Comparison of ENCODE assay signal across 28 cellular contexts in the genomic region with DNA sequence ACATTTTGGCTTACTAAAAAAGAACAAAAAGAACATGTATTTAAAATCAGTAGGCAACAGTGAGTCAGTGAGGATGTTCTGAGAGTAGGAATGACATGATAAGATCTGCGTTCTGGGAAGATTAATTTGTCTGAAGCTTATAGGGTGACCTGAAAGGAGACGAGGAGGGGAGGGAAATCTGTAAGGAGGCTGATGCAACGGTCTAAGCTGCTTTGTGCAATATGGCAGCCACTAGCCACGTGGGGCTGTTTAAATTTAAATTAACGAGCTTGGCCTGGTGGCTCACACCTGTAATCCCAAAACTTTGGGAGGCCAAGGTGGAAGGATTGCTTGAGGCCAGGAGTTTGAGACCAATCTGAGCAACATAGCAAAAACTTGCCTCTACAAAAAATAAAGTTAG.
"Had no signal": no experiment of that assay in that cellular context is flagged by ENCODE, and none has a peak within 500 bp of the region (broad histone marks: within the 10 kb centered on the region; RNA-seq: fewer than 3 reads in every experiment).

No MANE protein-coding gene starts in this region.

- H3K9ac ChIP-seq: neural progenitor cell, parathyroid adenoma had no signal

- H3K4me3 ChIP-seq: coronary artery, esophagus squamous epithelium, lung, mucosa of descending colon, neural progenitor cell, smooth muscle cell, stomach, thyroid gland, upper lobe of left lung had no signal

- FAIRE-seq: endothelial cell of umbilical vein, kidney, urothelium cell line had no signal

- H3K27me3 ChIP-seq: neural progenitor cell, stomach, thyroid gland, upper lobe of left lung had no signal

- ATAC-seq: left lobe of liver; mucosa of descending colon; naive thymus-derived CD4-positive, alpha-beta T cell; sciatic nerve had no signal

- H2AFZ ChIP-seq: neural progenitor cell, parathyroid adenoma had no signal

- H3K27ac ChIP-seq: coronary artery, esophagus squamous epithelium, neural progenitor cell, parathyroid adenoma, stomach, thyroid gland, upper lobe of left lung had no signal

- H3K9me3 ChIP-seq: esophagus squamous epithelium, mucosa of descending colon, stomach, thyroid gland, upper lobe of left lung had no signal

- H3K27me3 Mint-ChIP-seq: naive thymus-derived CD4-positive, alpha-beta T cell had no signal

- H3K4me3 Mint-ChIP-seq: mesothelial cell of epicardium; naive thymus-derived CD4-positive, alpha-beta T cell; nephron; neural progenitor cell had no signal

- H3K79me2 ChIP-seq: parathyroid adenoma had no signal

- H3K4me1 ChIP-seq: parathyroid adenoma, thyroid gland, upper lobe of left lung had no signal

- H3K36me3 Mint-ChIP-seq: mesothelial cell of epicardium, neural progenitor cell had no signal

- H3K4me2 ChIP-seq: neural progenitor cell, smooth muscle cell had no signal

- DNase-seq: dermis blood vessel endothelial cell; effector memory CD4-positive, alpha-beta T cell; esophagus squamous epithelium; glutamatergic neuron; kidney; mesenchymal stem cell; mucosa of descending colon; naive thymus-derived CD4-positive, alpha-beta T cell; stimulated activated CD4-positive, alpha-beta T cell treated with anti-CD3 and anti-CD28 coated beads, Interleukin-12 subunit alpha, Interleukin-12 subunit beta, amount 100 ng/mL, for 4 hours; stimulated activated CD4-positive, alpha-beta T cell treated with anti-CD3 and anti-CD28 coated beads, Interleukin-1b, Interleukin-23, amount 100 ng/mL, for 48 hours; stimulated activated CD4-positive, alpha-beta T cell treated with anti-CD3 and anti-CD28 coated beads, Interleukin-4, amount 100 ng/mL, for 1 hour; stimulated activated CD8-positive, alpha-beta memory T cell treated with anti-CD3 and anti-CD28 coated beads, Interleukin-4, amount 100 ng/mL, for 48 hours; stimulated activated naive CD4-positive, alpha-beta T cell treated with Interleukin-2 at 50 U/mL for 16 hours; stomach; thyroid gland; upper lobe of left lung had no signal

- H3K4me1 Mint-ChIP-seq: nephron had no signal

- H3K9me3 Mint-ChIP-seq: mesothelial cell of epicardium; naive thymus-derived CD4-positive, alpha-beta T cell; nephron; neural progenitor cell had no signal

- H3K36me3 ChIP-seq: esophagus squamous epithelium, neural progenitor cell, stomach, thyroid gland, upper lobe of left lung had no signal

- H3K27ac Mint-ChIP-seq: mesothelial cell of epicardium, nephron, neural progenitor cell, progenitor cell of endocrine pancreas had no signal
